12 cellular contexts compared by ENCODE assay signal in the genomic region with DNA sequence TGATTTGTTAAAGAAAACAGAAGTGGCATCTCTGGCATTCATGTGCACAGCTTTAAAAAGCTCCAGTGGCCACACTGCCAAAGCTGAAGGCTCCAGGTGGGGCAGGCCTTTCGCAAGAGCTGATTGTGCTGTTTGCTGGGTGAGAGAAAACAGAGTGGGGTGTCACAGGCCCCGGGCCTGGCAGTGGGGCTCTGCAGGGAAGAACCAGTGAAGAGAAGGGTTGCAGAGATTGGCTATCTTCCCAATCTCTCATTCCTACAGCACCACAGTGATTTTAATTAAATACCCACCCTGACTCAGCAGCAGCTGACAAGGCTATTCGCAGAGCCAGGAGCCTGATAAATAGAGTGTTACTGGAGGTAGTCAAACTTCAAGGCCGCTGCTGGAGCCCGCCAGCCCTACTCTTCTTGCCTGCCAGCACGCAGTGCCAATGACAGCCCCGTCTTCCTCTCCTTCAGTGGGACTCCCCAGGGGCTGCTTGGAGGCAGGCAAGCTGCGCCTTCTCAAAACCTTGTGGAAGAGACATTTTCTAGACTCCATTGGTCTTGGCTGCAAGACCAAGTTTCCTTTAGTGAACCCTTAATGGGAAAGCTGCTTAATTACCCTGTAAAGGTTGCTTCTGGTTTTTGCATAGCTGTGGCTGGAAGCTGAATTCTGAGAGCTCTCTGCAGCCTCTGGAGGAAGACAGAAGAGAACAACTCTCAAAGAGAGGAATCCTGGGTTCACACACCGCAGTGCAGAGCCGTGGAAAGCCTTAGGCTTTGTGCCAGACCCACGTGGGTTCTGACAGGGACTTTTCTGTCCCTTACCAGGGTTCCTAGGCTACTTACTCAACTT.
DNase-seq lines count a peak whose midpoint lies in the region; ATAC-seq and TF ChIP-seq lines count a peak whose summit lies in the region.
"Had no signal": no experiment of that assay in that cellular context is flagged by ENCODE, and none has a peak within 500 bp of the region (broad histone marks: within the 10 kb centered on the region; RNA-seq: fewer than 3 reads in every experiment).

No MANE protein-coding gene starts in this region.

- H3K36me3 Mint-ChIP-seq in MCF 10A (ENCODE audit: insufficient read depth, unreplicated experiment): no peaks in the 10 kb centered on the region
- H3K36me3 Mint-ChIP-seq: T-cell had no signal

- peak overlapping the region; percentile 34; the same call in 1 of the 2 replicates for H3K27ac ChIP-seq in IMR-90 (ENCODE audit: insufficient read depth, low read length)
- H3K27ac ChIP-seq in sigmoid colon: peak overlapping the region; percentile 37 to 72 (median 67)

- TF ChIP-seq CTCF in IMR-90 (conservative IDR thresholded peaks at IDR 0.05; ENCODE audit: low read depth, low read length): no peak
- TF ChIP-seq CTCF in MCF 10A (IDR thresholded peaks at IDR 0.05; ENCODE audit: unreplicated experiment): no peak
- TF ChIP-seq CTCF in sigmoid colon (IDR thresholded peaks at IDR 0.05): no peak

- H3K9me3 Mint-ChIP-seq in MCF 10A (ENCODE audit: unreplicated experiment): no peaks in the 10 kb centered on the region
- H3K9me3 Mint-ChIP-seq: T-cell had no signal

- no peak overlapping the region for H2BK120ac ChIP-seq in IMR-90 (ENCODE audit: low read depth, low read length)

- no peak overlapping the region for H2AFZ ChIP-seq in IMR-90 (replicated peaks; ENCODE audit: low read length, poor library complexity)

- no peak overlapping the region for H3K4me3 Mint-ChIP-seq in MCF 10A (ENCODE audit: unreplicated experiment)
- H3K4me3 Mint-ChIP-seq: T-cell had no signal

- no peak overlapping the region for H3K18ac ChIP-seq in IMR-90 (ENCODE audit: low read depth, low read length)

- 0% methylated on average over 3 of the region's 11 CpGs; no CpG with 5 or more reads in 1 of the 2 experiments for whole genome bisulfite sequencing in IMR-90 (ENCODE audit: extremely low coverage in 2 of 2, insufficient read length in 1 of 2), 2 experiments
- 74 to 85% methylated on average over 11 of the region's 11 CpGs for WGBS in sigmoid colon, 2 donors

- H3K4ac ChIP-seq in IMR-90 (ENCODE audit: low read depth, low read length): no peak overlapping the region

- H2AK9ac ChIP-seq in IMR-90 (replicated peaks; ENCODE audit: low read depth, low read length, poor library complexity): no peak overlapping the region

- peaks cover 10% of the 10 kb centered on the region for H3K4me1 Mint-ChIP-seq in MCF 10A (ENCODE audit: insufficient read depth, unreplicated experiment)
- H3K4me1 Mint-ChIP-seq: T-cell had no signal

- H2BK15ac ChIP-seq in IMR-90 (ENCODE audit: low read depth, low read length): no peak overlapping the region

- H3K27ac Mint-ChIP-seq in MCF 10A (ENCODE audit: low read depth, unreplicated experiment): no peak overlapping the region
- H3K27ac Mint-ChIP-seq: T-cell had no signal

- H2AK5ac ChIP-seq in IMR-90 (ENCODE audit: low read depth, low read length): no peak overlapping the region

- H2BK5ac ChIP-seq in IMR-90 (ENCODE audit: low read depth, low read length, poor library complexity, severe bottlenecking): no peak overlapping the region

- intact Hi-C loops in IMR-90 (cut with micrococcal nuclease) (no loop called here), MCF 10A (cut with micrococcal nuclease) (no loop called here), left colon (cut with DNase I, micrococcal nuclease) (no loop called here), sigmoid colon (cut with DNase I) (no loop called here)

- no peak overlapping the region for H3K4me3 ChIP-seq in IMR-90 (ENCODE audit: insufficient read depth, low read depth, low read length)
- H3K4me3 ChIP-seq in sigmoid colon: no peak overlapping the region

- H3K9ac ChIP-seq in IMR-90 (ENCODE audit: low read depth, low read length): no peak overlapping the region

- no peak overlapping the region for H4K91ac ChIP-seq in IMR-90 (ENCODE audit: insufficient read depth, low read depth, low read length)

- TF ChIP-seq EP300 in sigmoid colon (IDR thresholded peaks at IDR 0.05): no peak

- in situ Hi-C loops in IMR-90 (cut with MboI; ENCODE audit: low sequenced_read_pairs): no loop called here

- no peak overlapping the region for H4K8ac ChIP-seq in IMR-90 (ENCODE audit: low read depth in 2 of 2, low read length in 2 of 2)

- H3K27me3 ChIP-seq in IMR-90 (ENCODE audit: control insufficient read depth, insufficient read depth, low read length) (no peaks in the 10 kb centered on the region), sigmoid colon (no peaks in the 10 kb centered on the region)

- TF ChIP-seq POLR2A in IMR-90 (IDR thresholded peaks at IDR 0.05; ENCODE audit: low read depth, low read length) (no peak), sigmoid colon (IDR thresholded peaks at IDR 0.05) (no peak)

- no peak overlapping the region; the same call in 1 of the 2 replicates for H3K4me2 ChIP-seq in IMR-90 (ENCODE audit: low read depth, low read length)

- no peaks in the 10 kb centered on the region for H3K27me3 Mint-ChIP-seq in MCF 10A (ENCODE audit: insufficient read depth, unreplicated experiment)
- H3K27me3 Mint-ChIP-seq: T-cell had no signal

- H3K79me1 ChIP-seq in IMR-90 (ENCODE audit: low read depth in 1 of 2, low read length in 2 of 2): no peaks in the 10 kb centered on the region

- H3K36me3 ChIP-seq in IMR-90 (ENCODE audit: control insufficient read depth, insufficient read depth, low read length) (no peaks in the 10 kb centered on the region), sigmoid colon (no peaks in the 10 kb centered on the region)

- H3K9me3 ChIP-seq in IMR-90 (ENCODE audit: control insufficient read depth, insufficient read depth, low read length) (no peaks in the 10 kb centered on the region), sigmoid colon (no peaks in the 10 kb centered on the region)

- no peak overlapping the region for H4K5ac ChIP-seq in IMR-90 (ENCODE audit: low read depth, low read length)

- CTCF ChIA-PET in IMR-90 (lab: Yijun Ruan, JAX) (no interaction called here), MCF 10A (lab: Yijun Ruan, JAX) (interaction anchor here (0.6 to 1.0 kb wide), 3 partner anchors 78 to 337 kb away, joined by 3 read pairs; no protein-coding TSS in a partner anchor)

- H2BK20ac ChIP-seq in IMR-90 (ENCODE audit: low read depth, low read length): no peak overlapping the region

- BruUV-seq in IMR-90 (replicated peaks; lab: Mats Ljungman, UMichigan): no TSS peak
- no TSS peak for BruUV-seq in MCF 10A (replicated peaks; lab: Mats Ljungman, UMichigan)

- no peak overlapping the region for H3K56ac ChIP-seq in IMR-90 (ENCODE audit: extremely low read depth, insufficient read depth, low read length)

- ATAC-seq in IMR-90 (ENCODE audit: low read depth) (peak; percentile 68), left colon (no peak), HG03439 (IDR thresholded peaks at IDR 0.05; ENCODE audit: unreplicated experiment) (no peak)
- ATAC-seq: T-cell had no signal

- H3K4me1 ChIP-seq in IMR-90 (ENCODE audit: control insufficient read depth, insufficient read depth, low read length) (no peaks in the 10 kb centered on the region; the same call in 1 of the 2 replicates), sigmoid colon (peaks cover 0 to 24% (median 16%) of the 10 kb centered on the region in 4 donors)

- no peaks in the 10 kb centered on the region for H4K20me1 ChIP-seq in IMR-90 (ENCODE audit: insufficient read depth, low read length)

- dilution Hi-C loops in IMR-90 (cut with HindIII; ENCODE audit: low sequenced_read_pairs, unreplicated experiment): no loop called here

- no peak overlapping the region for H3K14ac ChIP-seq in IMR-90 (replicated peaks; ENCODE audit: low read depth, low read length)

- H3K9me1 ChIP-seq in IMR-90 (ENCODE audit: insufficient read depth, low read length): no peaks in the 10 kb centered on the region

- POLR2A ChIA-PET in IMR-90 (lab: Charles Lee; ENCODE audit: unreplicated experiment) (no interaction called here), MCF 10A (lab: Yijun Ruan, JAX) (interaction anchor here (0.9 kb wide), 1 partner anchor 66 kb away, joined by 5 read pairs; no protein-coding TSS in a partner anchor)

- H3K23ac ChIP-seq in IMR-90 (ENCODE audit: low read depth, low read length): no peak overlapping the region

- DNase-seq in IMR-90 (peak; percentile 10), MCF 10A (ENCODE audit: unreplicated experiment) (peak; percentile 10), left colon (peak; percentile 7 to 30), sigmoid colon (peak; percentile 80), NCI-H345 (lab: John Stamatoyannopoulos, UW) (no peak), T1000 (lab: John Stamatoyannopoulos, UW) (no peak), kidney glomerular epithelial cell (lab: John Stamatoyannopoulos, UW) (no peak)
- DNase-seq: activated CD4-positive, alpha-beta T cell treated with anti-CD3 and anti-CD28 coated beads for 48 hours; activated gamma-delta T cell; NK-92 treated with Interleukin-12 subunit alpha and Interleukin-12 subunit beta, amount 100 ng/mL, for 24 hours; T-cell had no signal

- no peak for TF ChIP-seq RAD21 in IMR-90 (IDR thresholded peaks at IDR 0.05; ENCODE audit: low read length)

TF ChIP-seq in IMR-90, 13 proteins besides CTCF, POLR2A, EP300 and RAD21 (continues in another document):
- no peak for TF ChIP-seq USF2 (IDR thresholded peaks at IDR 0.05; ENCODE audit: low read depth, low read length)
- TF ChIP-seq NFE2L2 (IDR thresholded peaks at IDR 0.05; ENCODE audit: low read depth, low read length): no peak
- TF ChIP-seq MAFK (IDR thresholded peaks at IDR 0.05; ENCODE audit: low read depth, low read length): no peak
- no peak for TF ChIP-seq BHLHE40 (IDR thresholded peaks at IDR 0.05; ENCODE audit: low read depth, low read length)
- no peak for TF ChIP-seq MAZ (IDR thresholded peaks at IDR 0.05; ENCODE audit: borderline replicate concordance, low read depth, low read length)
- no peak for TF ChIP-seq MXI1 (IDR thresholded peaks at IDR 0.05; ENCODE audit: borderline replicate concordance, low read depth, low read length)
- TF ChIP-seq RFX5 (IDR thresholded peaks at IDR 0.05; ENCODE audit: low read depth, low read length): no peak
- TF ChIP-seq, protein P1, sequence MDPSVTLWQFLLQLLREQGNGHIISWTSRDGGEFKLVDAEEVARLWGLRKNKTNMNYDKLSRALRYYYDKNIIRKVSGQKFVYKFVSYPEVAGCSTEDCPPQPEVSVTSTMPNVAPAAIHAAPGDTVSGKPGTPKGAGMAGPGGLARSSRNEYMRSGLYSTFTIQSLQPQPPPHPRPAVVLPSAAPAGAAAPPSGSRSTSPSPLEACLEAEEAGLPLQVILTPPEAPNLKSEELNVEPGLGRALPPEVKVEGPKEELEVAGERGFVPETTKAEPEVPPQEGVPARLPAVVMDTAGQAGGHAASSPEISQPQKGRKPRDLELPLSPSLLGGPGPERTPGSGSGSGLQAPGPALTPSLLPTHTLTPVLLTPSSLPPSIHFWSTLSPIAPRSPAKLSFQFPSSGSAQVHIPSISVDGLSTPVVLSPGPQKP (IDR thresholded peaks at IDR 0.05; ENCODE audit: borderline replicate concordance, low read depth, low read length): no peak

Comparison
In these comparisons a context has a peak if more than half of its experiments do, and no peak if none do; other contexts are left out.
1. DNase-seq: peak in IMR-90 (single experiment), MCF 10A (single experiment), left colon (2 of 2) and sigmoid colon (single experiment); none in NCI-H345 (single experiment), T1000 (single experiment) and kidney glomerular epithelial cell (single experiment).